Comparison of ENCODE assay signal across 12 cellular contexts in the genomic region with DNA sequence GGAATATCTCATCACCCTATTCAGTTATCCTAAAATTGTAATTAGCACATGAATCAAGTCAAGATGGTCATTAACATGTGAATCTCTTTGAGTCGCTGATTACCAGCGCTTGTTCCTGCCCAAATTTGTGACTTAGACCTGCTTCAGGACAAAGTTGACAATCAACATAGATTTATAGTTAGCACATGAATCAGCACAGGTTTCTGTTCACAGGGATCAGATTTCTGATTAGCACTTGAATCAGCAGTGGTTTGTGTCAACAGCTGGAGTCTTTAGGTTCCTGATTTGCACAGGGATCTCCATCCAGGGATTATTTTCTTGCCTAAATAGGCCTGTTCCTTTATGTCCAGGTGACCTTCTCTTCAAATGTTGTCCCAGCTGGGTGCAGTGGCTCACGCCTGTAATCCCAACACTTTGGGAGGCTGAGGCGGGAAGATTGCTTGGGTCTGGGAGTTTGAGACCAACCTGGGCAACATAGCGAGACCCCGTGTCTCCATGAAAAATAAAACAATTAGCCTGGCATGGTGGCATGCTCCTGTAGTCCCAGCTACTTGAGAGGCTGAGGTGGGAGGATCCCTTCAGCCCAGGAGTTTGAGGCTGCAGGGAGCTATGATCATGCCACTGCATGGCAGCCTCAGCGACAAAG. TPM values are rescaled to one million over a fixed set of nuclear protein-coding genes. Genes with fewer than 3 reads are reported as not detected.
DNase-seq lines count a peak whose midpoint lies in the region; ATAC-seq and TF ChIP-seq lines count a peak whose summit lies in the region.
"Had no signal": no experiment of that assay in that cellular context is flagged by ENCODE, and none has a peak within 500 bp of the region (broad histone marks: within the 10 kb centered on the region; RNA-seq: fewer than 3 reads in every experiment).

No MANE protein-coding gene starts in this region.

- DNase-seq in activated naive CD4-positive, alpha-beta T cell treated with anti-CD3 and anti-CD28 coated beads, Interleukin-2, amount 10 ng/mL, durations not matched to agents 7 days and 5 days, result peak; percentile 9
- no peak for DNase-seq in activated naive CD4-positive, alpha-beta T cell treated with anti-CD3 and anti-CD28 coated beads for 36 hours
- peak; percentile 9 for DNase-seq in NCI-H510A (lab: John Stamatoyannopoulos, UW)
- DNase-seq in glutamatergic neuron, result no peak
- DNase-seq in activated effector memory CD4-positive, alpha-beta T cell treated with Interleukin-2 at 50 U/mL for 16 hours, result no peak
- no peak for DNase-seq in right atrium auricular region (ENCODE audit: low spot score)

- intact Hi-C loops in activated naive CD4-positive, alpha-beta T cell treated with anti-CD3 and anti-CD28 coated beads for 36 hours (cut with micrococcal nuclease), result no loop called here

- H3K4me3 ChIP-seq in right atrium auricular region, result no peak overlapping the region
- H3K4me3 ChIP-seq: tibial nerve had no signal

- H3K27ac Mint-ChIP-seq in activated naive CD4-positive, alpha-beta T cell treated with anti-CD3 and anti-CD28 coated beads, Interleukin-2, amount 10 ng/mL, durations not matched to agents 7 days and 5 days, result no peak overlapping the region
- H3K27ac Mint-ChIP-seq in activated naive CD4-positive, alpha-beta T cell treated with anti-CD3 and anti-CD28 coated beads for 36 hours, result no peak overlapping the region
- no peak overlapping the region for H3K27ac Mint-ChIP-seq in glutamatergic neuron (ENCODE audit: unreplicated experiment)
- H3K27ac Mint-ChIP-seq: activated naive CD8-positive, alpha-beta T cell had no signal

- H3K27me3 Mint-ChIP-seq in activated naive CD4-positive, alpha-beta T cell treated with anti-CD3 and anti-CD28 coated beads, Interleukin-2, amount 10 ng/mL, durations not matched to agents 7 days and 5 days, result no peaks in the 10 kb centered on the region
- H3K27me3 Mint-ChIP-seq in activated naive CD4-positive, alpha-beta T cell treated with anti-CD3 and anti-CD28 coated beads for 36 hours (ENCODE audit: low read depth), result no peaks in the 10 kb centered on the region
- H3K27me3 Mint-ChIP-seq in glutamatergic neuron (ENCODE audit: unreplicated experiment), result peaks cover 10% of the 10 kb centered on the region
- H3K27me3 Mint-ChIP-seq: activated naive CD8-positive, alpha-beta T cell had no signal

- CTCF ChIA-PET in activated naive CD4-positive, alpha-beta T cell treated with anti-CD3 and anti-CD28 coated beads, Interleukin-2, amount 10 ng/mL, durations not matched to agents 7 days and 5 days (lab: Charles Lee), result interaction anchor here (0.6 to 6.5 kb wide), 9 partner anchors 9 to 238 kb away, joined by 3 to 86 read pairs (median 4); no protein-coding TSS in a partner anchor
- CTCF ChIA-PET in activated naive CD4-positive, alpha-beta T cell treated with anti-CD3 and anti-CD28 coated beads for 36 hours (lab: Charles Lee), result interaction anchor here (0.6 to 4.9 kb wide), 8 partner anchors 37 to 240 kb away, joined by 3 to 69 read pairs (median 5); partner anchors contain the start of gene SYNE4

- peaks cover 39% of the 10 kb centered on the region for H3K4me1 Mint-ChIP-seq in activated naive CD4-positive, alpha-beta T cell treated with anti-CD3 and anti-CD28 coated beads, Interleukin-2, amount 10 ng/mL, durations not matched to agents 7 days and 5 days
- peaks cover 37% of the 10 kb centered on the region for H3K4me1 Mint-ChIP-seq in activated naive CD4-positive, alpha-beta T cell treated with anti-CD3 and anti-CD28 coated beads for 36 hours (ENCODE audit: low read depth)
- peaks cover 10% of the 10 kb centered on the region for H3K4me1 Mint-ChIP-seq in glutamatergic neuron (ENCODE audit: low read depth, unreplicated experiment)

- H3K27ac ChIP-seq in temporal lobe (ENCODE audit: low read depth, low read length), result peak overlapping the region; percentile 70
- no peak overlapping the region for H3K27ac ChIP-seq in right atrium auricular region

- no peaks in the 10 kb centered on the region for H3K9me3 Mint-ChIP-seq in activated naive CD4-positive, alpha-beta T cell treated with anti-CD3 and anti-CD28 coated beads, Interleukin-2, amount 10 ng/mL, durations not matched to agents 7 days and 5 days
- no peaks in the 10 kb centered on the region for H3K9me3 Mint-ChIP-seq in activated naive CD4-positive, alpha-beta T cell treated with anti-CD3 and anti-CD28 coated beads for 36 hours
- peaks cover 8% of the 10 kb centered on the region for H3K9me3 Mint-ChIP-seq in glutamatergic neuron (ENCODE audit: unreplicated experiment)

- no peak overlapping the region for H3K4me3 Mint-ChIP-seq in activated naive CD4-positive, alpha-beta T cell treated with anti-CD3 and anti-CD28 coated beads, Interleukin-2, amount 10 ng/mL, durations not matched to agents 7 days and 5 days
- no peak overlapping the region for H3K4me3 Mint-ChIP-seq in activated naive CD4-positive, alpha-beta T cell treated with anti-CD3 and anti-CD28 coated beads for 36 hours
- H3K4me3 Mint-ChIP-seq in glutamatergic neuron (ENCODE audit: unreplicated experiment), result peak overlapping the region; percentile 78

- no peaks in the 10 kb centered on the region for H3K9me3 ChIP-seq in right atrium auricular region
- H3K9me3 ChIP-seq: neutrophil, tibial nerve had no signal

- H3K36me3 Mint-ChIP-seq in activated naive CD4-positive, alpha-beta T cell treated with anti-CD3 and anti-CD28 coated beads, Interleukin-2, amount 10 ng/mL, durations not matched to agents 7 days and 5 days, result no peaks in the 10 kb centered on the region
- no peaks in the 10 kb centered on the region for H3K36me3 Mint-ChIP-seq in activated naive CD4-positive, alpha-beta T cell treated with anti-CD3 and anti-CD28 coated beads for 36 hours (ENCODE audit: low read depth)
- H3K36me3 Mint-ChIP-seq in glutamatergic neuron (ENCODE audit: unreplicated experiment), result peaks cover 5% of the 10 kb centered on the region
- H3K36me3 Mint-ChIP-seq: activated naive CD8-positive, alpha-beta T cell had no signal

- TF ChIP-seq CTCF in glutamatergic neuron (IDR thresholded peaks at IDR 0.05; ENCODE audit: partially characterized antibody, unreplicated experiment), result no peak
- no peak for TF ChIP-seq CTCF in right atrium auricular region (IDR thresholded peaks at IDR 0.05)

- H3K27me3 ChIP-seq in right atrium auricular region, result no peaks in the 10 kb centered on the region
- H3K27me3 ChIP-seq: tibial nerve had no signal

- H3K4me1 ChIP-seq in right atrium auricular region, result peaks cover 0 to 29% of the 10 kb centered on the region in 2 donors

- no peaks in the 10 kb centered on the region for H3K36me3 ChIP-seq in right atrium auricular region
- H3K36me3 ChIP-seq: neutrophil, tibial nerve had no signal

- no peak for ATAC-seq in HG03342 (IDR thresholded peaks at IDR 0.05; ENCODE audit: unreplicated experiment)

RNA-seq across cellular contexts. Expression of gene LRFN3, which starts 3.8 kb away (rescaled TPM):
- 1 to 10 TPM; 4.0 TPM for total RNA-seq in activated naive CD4-positive, alpha-beta T cell treated with anti-CD3 and anti-CD28 coated beads for 36 hours
- 40.6 TPM for total RNA-seq in glutamatergic neuron (ENCODE audit: unreplicated experiment)
- total RNA-seq in temporal lobe, result 8.4 TPM
- total RNA-seq in right atrium auricular region, result 10 to 100 TPM; 10.5 to 13.1 TPM

RNA-seq across cellular contexts. Expression of gene TYROBP, which starts 24.3 kb away (rescaled TPM):
- not detected for total RNA-seq in activated naive CD4-positive, alpha-beta T cell treated with anti-CD3 and anti-CD28 coated beads for 36 hours
- not detected for total RNA-seq in glutamatergic neuron (ENCODE audit: unreplicated experiment)
- total RNA-seq in temporal lobe, result 2.5 TPM
- total RNA-seq in right atrium auricular region, result 10 to 100 TPM; 26.1 to 85.4 TPM
- total RNA-seq: HepG2 had no signal

RNA-seq across cellular contexts. Expression of gene HCST, which starts 30.1 kb away (rescaled TPM):
- 10 to 100 TPM; 11.7 to 14.5 TPM for total RNA-seq in activated naive CD4-positive, alpha-beta T cell treated with anti-CD3 and anti-CD28 coated beads for 36 hours
- total RNA-seq in glutamatergic neuron (ENCODE audit: unreplicated experiment) (not detected), temporal lobe (not detected), right atrium auricular region (1 to 10 TPM in 1 of 2 donors, not detected in 1; 3.3 TPM)

RNA-seq across cellular contexts. Expression of gene NFKBID, which starts 32.1 kb away (rescaled TPM):
- total RNA-seq in activated naive CD4-positive, alpha-beta T cell treated with anti-CD3 and anti-CD28 coated beads for 36 hours, result 10 to 100 TPM; 56.2 to 56.4 TPM
- total RNA-seq in glutamatergic neuron (ENCODE audit: unreplicated experiment) (7.6 TPM), temporal lobe (2.0 TPM), right atrium auricular region (1 to 10 TPM; 1.3 to 2.1 TPM)

Comparison
In these comparisons a context has a peak if more than half of its experiments do, and no peak if none do; other contexts are left out.
1. DNase-seq: peak in activated naive CD4-positive, alpha-beta T cell treated with anti-CD3 and anti-CD28 coated beads, Interleukin-2, amount 10 ng/mL, durations not matched to agents 7 days and 5 days (single experiment) and NCI-H510A (single experiment); none in activated naive CD4-positive, alpha-beta T cell treated with anti-CD3 and anti-CD28 coated beads for 36 hours (single experiment), glutamatergic neuron (single experiment), activated effector memory CD4-positive, alpha-beta T cell treated with Interleukin-2 at 50 U/mL for 16 hours (single experiment) and right atrium auricular region (single experiment).